Comparison of ENCODE assay signal across 1 cellular context in genomic region chr9:137575382-137575724, GRCh38.
TF ChIP-seq lines count a peak whose summit lies in the region.

No MANE protein-coding gene starts in this region.

TF ChIP-seq in H1, 55 proteins besides CTCF, POLR2A, EP300 and RAD21:
- no peak for TF ChIP-seq ATF2 (IDR thresholded peaks at IDR 0.05; ENCODE audit: low read length)
- TF ChIP-seq CBX5 (IDR thresholded peaks at IDR 0.05; ENCODE audit: low read depth, low read length) = no peak
- TF ChIP-seq MAX (IDR thresholded peaks at IDR 0.05) = no peak
- no peak for TF ChIP-seq SP4 (IDR thresholded peaks at IDR 0.05; ENCODE audit: low read length)
- no peak for TF ChIP-seq SP2 (IDR thresholded peaks at IDR 0.05; ENCODE audit: low read length)
- TF ChIP-seq BRCA1 (IDR thresholded peaks at IDR 0.05; ENCODE audit: low read depth, low read length) = no peak
- TF ChIP-seq ZNF274 (IDR thresholded peaks at IDR 0.05; ENCODE audit: borderline replicate concordance, extremely low read depth, low read length) = no peak
- no peak for TF ChIP-seq EGR1 (IDR thresholded peaks at IDR 0.05; ENCODE audit: borderline replicate concordance, low read depth, low read length)
- TF ChIP-seq GABPA (IDR thresholded peaks at IDR 0.05; ENCODE audit: borderline replicate concordance, insufficient read depth, low read length) = no peak
